Comparison of ENCODE assay signal across 30 cellular contexts in the genomic region with DNA sequence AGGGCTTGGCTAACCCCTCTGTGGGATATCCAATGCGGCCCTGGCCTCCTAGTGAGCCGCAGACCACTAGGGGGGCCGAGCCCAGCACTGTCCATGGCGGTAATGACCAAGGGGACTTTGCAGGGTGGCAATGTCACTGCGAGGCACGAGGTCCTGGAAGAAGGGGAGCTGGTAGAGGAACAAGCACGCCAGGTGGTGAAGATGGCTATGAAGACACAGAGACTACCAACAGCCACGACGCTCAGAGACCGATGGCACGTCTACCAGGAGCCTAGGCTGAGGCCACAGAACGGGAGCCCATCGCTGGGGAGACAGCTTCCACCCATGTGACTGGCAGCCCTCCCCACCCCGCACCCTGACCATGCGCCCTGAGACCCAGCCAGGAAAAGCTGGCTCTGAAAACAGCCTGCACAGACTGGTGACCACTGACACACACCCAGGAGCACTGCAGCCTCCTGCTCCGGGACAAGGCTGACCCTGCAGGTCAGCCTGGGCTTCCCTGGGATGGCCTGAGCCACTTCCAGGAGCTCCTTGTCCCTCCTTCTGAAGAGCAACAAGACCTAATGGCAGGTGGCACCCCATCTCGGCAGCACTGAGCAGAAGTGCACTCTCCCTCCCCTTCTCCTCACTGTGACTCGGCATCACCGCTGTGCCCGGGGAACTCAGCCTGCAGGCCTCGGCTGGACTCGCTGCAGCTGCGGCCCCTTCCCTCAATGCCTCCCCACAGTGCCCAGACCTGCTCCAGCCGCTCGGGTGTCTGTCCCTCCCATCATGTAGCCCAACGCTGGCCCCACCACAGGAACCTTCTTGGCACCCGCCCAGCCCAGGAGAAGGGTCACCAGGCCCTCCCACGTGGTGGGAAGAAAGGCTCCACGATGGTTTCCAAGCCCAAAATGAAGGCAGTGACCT. TPM values are rescaled to one million over a fixed set of nuclear protein-coding genes. Genes with fewer than 3 reads are reported as not detected.
"Had no signal": no experiment of that assay in that cellular context is flagged by ENCODE, and none has a peak within 500 bp of the region (broad histone marks: within the 10 kb centered on the region; RNA-seq: fewer than 3 reads in every experiment).

No MANE protein-coding gene starts in this region.

- H3K36me3 Mint-ChIP-seq: mesothelial cell of epicardium had no signal

- H3K9me3 ChIP-seq: colonic mucosa, esophagus squamous epithelium, gastrocnemius medialis, heart right ventricle, left lung, lower lobe of right lung, mucosa of descending colon had no signal

- ATAC-seq: effector memory CD8-positive, alpha-beta T cell; esophagus mucosa; gastrocnemius medialis; left cardiac atrium; left lung; left ventricle myocardium superior; lower lobe of right lung; mucosa of descending colon had no signal

- H3K4me3 Mint-ChIP-seq: dendritic cell treated with granulocyte-macrophage colony-stimulating factor and Interleukin-4, amounts not matched to agents 40 ng/mL and 50 ng/mL, for 4 days; effector memory CD8-positive, alpha-beta T cell; endodermal cell; mesothelial cell of epicardium had no signal

- H3K36me3 ChIP-seq: colonic mucosa, esophagus squamous epithelium, gastrocnemius medialis, heart right ventricle, left lung, lower lobe of right lung had no signal

- H3K27ac Mint-ChIP-seq: dendritic cell treated with granulocyte-macrophage colony-stimulating factor and Interleukin-4, amounts not matched to agents 40 ng/mL and 50 ng/mL, for 4 days; effector memory CD8-positive, alpha-beta T cell; endodermal cell; mesothelial cell of epicardium had no signal

- H3K27ac ChIP-seq: colonic mucosa, epithelial cell of prostate, esophagus squamous epithelium, gastrocnemius medialis, heart right ventricle, left lung, lower lobe of right lung had no signal

- DNase-seq: colonic mucosa; cortex of kidney; effector CD8-positive, alpha-beta T cell; effector memory CD8-positive, alpha-beta T cell; endodermal cell; erythroblast; esophagus squamous epithelium; foreskin fibroblast; foreskin melanocyte; gastrocnemius medialis; glutamatergic neuron; head of caudate nucleus; heart right ventricle; hippocampal formation; left cardiac atrium; left lung; left ventricle myocardium superior; lower lobe of right lung; mesenchymal stem cell; mucosa of descending colon had no signal

- H3K9me3 Mint-ChIP-seq: dendritic cell treated with granulocyte-macrophage colony-stimulating factor and Interleukin-4, amounts not matched to agents 40 ng/mL and 50 ng/mL, for 4 days; effector memory CD8-positive, alpha-beta T cell; endodermal cell; mesothelial cell of epicardium had no signal

- FAIRE-seq: endometrium, islet of Langerhans, keratinocyte had no signal

- H3K4me1 ChIP-seq: colonic mucosa, esophagus squamous epithelium, gastrocnemius medialis, heart right ventricle, left lung, lower lobe of right lung had no signal

- H3K27me3 ChIP-seq: colonic mucosa had no signal

- H3K4me3 ChIP-seq: colonic mucosa, esophagus squamous epithelium, gastrocnemius medialis, heart right ventricle, left lung, lower lobe of right lung, mucosa of descending colon had no signal

- H3K4me1 Mint-ChIP-seq: mesothelial cell of epicardium had no signal

RNA-seq across cellular contexts. Expression of a gene that starts 56.9 kb away (rescaled TPM):
- total RNA-seq: gastrocnemius medialis, glomerular endothelial cell, lung microvascular endothelial cell, myocyte had no signal
